In the genomic region with DNA sequence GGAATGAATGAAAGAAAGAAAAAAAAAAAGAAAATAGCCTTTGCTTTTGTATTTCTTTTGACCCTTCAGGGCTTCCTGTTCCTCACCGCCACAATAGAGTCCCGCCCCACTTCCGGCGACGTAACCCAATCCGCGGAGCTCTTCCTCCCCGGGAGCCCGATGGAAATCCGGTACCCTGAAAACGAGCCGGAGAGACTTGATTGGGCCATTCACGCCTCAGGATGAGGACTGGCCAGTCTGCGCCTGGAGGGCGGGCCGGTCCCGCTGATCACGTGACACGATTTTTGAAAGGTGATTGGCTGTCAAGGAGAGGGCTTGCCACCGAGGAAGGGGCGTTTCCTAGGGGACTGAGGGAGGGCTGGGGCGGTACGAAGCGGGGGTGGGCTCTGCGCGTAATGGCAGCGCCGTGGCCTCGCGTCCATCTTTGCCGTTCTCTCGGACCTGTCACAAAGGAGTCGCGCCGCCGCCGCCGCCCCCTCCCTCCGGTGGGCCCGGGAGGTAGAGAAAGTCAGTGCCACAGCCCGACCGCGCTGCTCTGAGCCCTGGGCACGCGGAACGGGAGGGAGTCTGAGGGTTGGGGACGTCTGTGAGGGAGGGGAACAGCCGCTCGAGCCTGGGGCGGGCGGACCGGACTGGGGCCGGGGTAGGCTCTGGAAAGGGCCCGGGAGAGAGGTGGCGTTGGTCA, we compare ENCODE assay signal across 8 cellular contexts. TPM values are rescaled to one million over a fixed set of nuclear protein-coding genes. Genes with fewer than 3 reads are reported as not detected.
DNase-seq lines count a peak whose midpoint lies in the region; ATAC-seq and TF ChIP-seq lines count a peak whose summit lies in the region.

A gene with protein sequence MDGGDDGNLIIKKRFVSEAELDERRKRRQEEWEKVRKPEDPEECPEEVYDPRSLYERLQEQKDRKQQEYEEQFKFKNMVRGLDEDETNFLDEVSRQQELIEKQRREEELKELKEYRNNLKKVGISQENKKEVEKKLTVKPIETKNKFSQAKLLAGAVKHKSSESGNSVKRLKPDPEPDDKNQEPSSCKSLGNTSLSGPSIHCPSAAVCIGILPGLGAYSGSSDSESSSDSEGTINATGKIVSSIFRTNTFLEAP (minus strand): TSS at position 95 of the 685 bp plus-strand sequence. CDS start 12,185 bp downstream, outside the sequence.
A gene (plus strand): TSS at position 385 of the 685 bp plus-strand sequence. CDS start 18,330 bp downstream, outside the sequence.

- peaks cover 48% of the 10 kb centered on the region for H3K4me1 Mint-ChIP-seq in dendritic cell treated with granulocyte-macrophage colony-stimulating factor and Interleukin-4, amounts not matched to agents 40 ng/mL and 50 ng/mL, for 4 days (ENCODE audit: low read depth)

- DNase-seq in NCI-H774 (lab: John Stamatoyannopoulos, UW) (peak; percentile 99), left lobe of liver (ENCODE audit: low spot score) (peak; percentile 99)
- DNase-seq in activated CD4-positive, alpha-beta T cell treated with anti-CD3 and anti-CD28 coated beads, Interleukin-2, amount 50 U/mL, for 4 hours = peak; percentile 98
- peak; percentile 98 for DNase-seq in stimulated activated CD4-positive, alpha-beta T cell treated with anti-CD3 and anti-CD28 coated beads, Interleukin-2, amount 100 ng/mL, for 4 hours (ENCODE audit: low read depth)

- ATAC-seq in GM19395 (IDR thresholded peaks at IDR 0.05; ENCODE audit: unreplicated experiment) (peak; percentile 90), HG03565 (IDR thresholded peaks at IDR 0.05; ENCODE audit: unreplicated experiment) (peak; percentile 84), left lobe of liver (peak; percentile 90)

- no peaks in the 10 kb centered on the region for H3K27me3 Mint-ChIP-seq in dendritic cell treated with granulocyte-macrophage colony-stimulating factor and Interleukin-4, amounts not matched to agents 40 ng/mL and 50 ng/mL, for 4 days

- intact Hi-C loops in dendritic cell treated with granulocyte-macrophage colony-stimulating factor and Interleukin-4, amounts not matched to agents 40 ng/mL and 50 ng/mL, for 4 days (cut with micrococcal nuclease) = loop anchor here (1.0 kb wide), 1 partner anchor 59 kb away; a partner anchor contains a TSS

- no peaks in the 10 kb centered on the region for H3K9me3 Mint-ChIP-seq in dendritic cell treated with granulocyte-macrophage colony-stimulating factor and Interleukin-4, amounts not matched to agents 40 ng/mL and 50 ng/mL, for 4 days

- no peak for TF ChIP-seq CTCF in C4-2B (conservative IDR thresholded peaks at IDR 0.05)

- peak within 1 kb of the TSS; percentile 93 for H3K4me3 Mint-ChIP-seq in dendritic cell treated with granulocyte-macrophage colony-stimulating factor and Interleukin-4, amounts not matched to agents 40 ng/mL and 50 ng/mL, for 4 days

- peak within 1 kb of the TSS; percentile 94 for H3K27ac ChIP-seq in C4-2B

- H3K27ac Mint-ChIP-seq in dendritic cell treated with granulocyte-macrophage colony-stimulating factor and Interleukin-4, amounts not matched to agents 40 ng/mL and 50 ng/mL, for 4 days = peak within 1 kb of the TSS; percentile 93

- peaks cover 34% of the 10 kb centered on the region for H3K36me3 Mint-ChIP-seq in dendritic cell treated with granulocyte-macrophage colony-stimulating factor and Interleukin-4, amounts not matched to agents 40 ng/mL and 50 ng/mL, for 4 days (ENCODE audit: low read depth)

RNA-seq across cellular contexts. Expression of the first gene that starts in this region (rescaled TPM):
- 26.6 TPM for total RNA-seq in left lobe of liver

RNA-seq across cellular contexts. Expression of the second gene that starts in this region (rescaled TPM):
- total RNA-seq in left lobe of liver = 18.1 TPM

Comparison
In these comparisons a context has a peak if more than half of its experiments do, and no peak if none do; other contexts are left out.
1. Peak in every context shown above with its lines: DNase-seq, ATAC-seq and H3K27ac ChIP-seq.